ENCODE assay signal across 11 cellular contexts in the genomic region with DNA sequence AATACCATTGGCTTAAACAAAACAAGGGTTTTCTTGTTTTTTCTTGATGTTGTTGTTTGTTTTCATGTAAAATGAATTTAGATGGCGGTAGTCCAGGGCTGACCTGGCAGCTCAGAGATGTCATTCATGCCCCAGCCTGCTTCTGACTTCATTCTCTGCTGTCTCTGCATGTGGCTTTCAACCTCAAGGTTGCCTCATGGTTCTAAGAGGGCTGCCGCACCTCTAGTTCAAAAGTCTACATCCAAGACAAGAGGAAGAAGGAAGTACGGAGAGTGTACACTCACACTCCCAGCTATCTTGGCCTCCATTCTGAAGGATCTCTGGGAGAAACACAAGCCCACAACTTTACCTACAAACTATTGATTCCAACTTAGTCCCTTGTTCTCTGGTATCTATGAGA. TPM values are rescaled to one million over a fixed set of nuclear protein-coding genes. Genes with fewer than 3 reads are reported as not detected.
DNase-seq lines count a peak whose midpoint lies in the region; ATAC-seq and TF ChIP-seq lines count a peak whose summit lies in the region.
"Had no signal": no experiment of that assay in that cellular context is flagged by ENCODE, and none has a peak within 500 bp of the region (broad histone marks: within the 10 kb centered on the region; RNA-seq: fewer than 3 reads in every experiment).

No MANE protein-coding gene starts in this region.

- peaks cover under 1% of the 10 kb centered on the region for H3K36me3 ChIP-seq in brain microvascular endothelial cell (replicated peaks)

- in situ Hi-C loops in brain microvascular endothelial cell (cut with HindIII; ENCODE audit: low pct_ligation_motif_present, low sequenced_read_pairs) = no loop called here

- DNase-seq in activated CD4-positive, alpha-beta T cell treated with anti-CD3 and anti-CD28 coated beads for 36 hours = peak; percentile 15
- no peak for DNase-seq in activated CD4-positive, alpha-beta T cell treated with anti-CD3 and anti-CD28 coated beads for 4 hours
- DNase-seq in activated CD4-positive, alpha-beta memory T cell treated with anti-CD3 and anti-CD28 coated beads, Interleukin-2, amount 10 ng/mL, durations not matched to agents 7 days and 5 days = no peak
- DNase-seq in foreskin keratinocyte = peak; percentile 72 to 80
- no peak for DNase-seq in stimulated activated naive CD8-positive, alpha-beta T cell treated with anti-CD3 and anti-CD28 coated beads, Interleukin-15, amount 100 ng/mL, for 72 hours
- no peak for DNase-seq in brain microvascular endothelial cell
- DNase-seq in NCI-H187 treated with DMSO at 0.1 percent for 48 hours (lab: John Stamatoyannopoulos, UW) = no peak
- DNase-seq: foreskin fibroblast, NCI-H1092 had no signal

- POLR2A ChIA-PET in activated CD4-positive, alpha-beta T cell treated with anti-CD3 and anti-CD28 coated beads for 36 hours (lab: Charles Lee) = interaction anchor here (0.6 kb wide), 1 partner anchor 315 kb away, joined by 14 read pairs; a partner anchor contains a TSS
- POLR2A ChIA-PET in activated CD4-positive, alpha-beta memory T cell treated with anti-CD3 and anti-CD28 coated beads, Interleukin-2, amount 10 ng/mL, durations not matched to agents 7 days and 5 days (lab: Charles Lee) = interaction anchor here (1.3 to 3.0 kb wide), 3 partner anchors 16 to 99 kb away, joined by 3 to 20 read pairs (median 4); partner anchors contain the start of gene HMGN4

- TF ChIP-seq CTCF in foreskin keratinocyte (conservative IDR thresholded peaks at IDR 0.05) (no peak), brain microvascular endothelial cell (IDR thresholded peaks at IDR 0.05; ENCODE audit: low read depth, low read length, missing control alignments) (no peak)

- H3K27ac Mint-ChIP-seq in activated CD4-positive, alpha-beta T cell treated with anti-CD3 and anti-CD28 coated beads for 36 hours = peak overlapping the region; percentile 98
- peak overlapping the region; percentile 86 for H3K27ac Mint-ChIP-seq in activated CD4-positive, alpha-beta memory T cell treated with anti-CD3 and anti-CD28 coated beads, Interleukin-2, amount 10 ng/mL, durations not matched to agents 7 days and 5 days
- H3K27ac Mint-ChIP-seq in stimulated activated naive CD8-positive, alpha-beta T cell treated with anti-CD3 and anti-CD28 coated beads, Interleukin-15, amount 100 ng/mL, for 72 hours = peak overlapping the region in 1 of 2 donors; percentile 97

- peaks cover 7% of the 10 kb centered on the region for H3K4me1 ChIP-seq in foreskin keratinocyte

- H3K27ac ChIP-seq in foreskin keratinocyte (no peak overlapping the region), brain microvascular endothelial cell (no peak overlapping the region)

- peaks cover 5% of the 10 kb centered on the region for H3K9me3 Mint-ChIP-seq in activated CD4-positive, alpha-beta T cell treated with anti-CD3 and anti-CD28 coated beads for 36 hours (ENCODE audit: low read depth)
- peaks cover 9% of the 10 kb centered on the region for H3K9me3 Mint-ChIP-seq in activated CD4-positive, alpha-beta memory T cell treated with anti-CD3 and anti-CD28 coated beads, Interleukin-2, amount 10 ng/mL, durations not matched to agents 7 days and 5 days
- H3K9me3 Mint-ChIP-seq in stimulated activated naive CD8-positive, alpha-beta T cell treated with anti-CD3 and anti-CD28 coated beads, Interleukin-15, amount 100 ng/mL, for 72 hours = peaks cover 6 to 7% of the 10 kb centered on the region in 2 donors

- ATAC-seq in activated CD4-positive, alpha-beta T cell treated with anti-CD3 and anti-CD28 coated beads for 36 hours = no peak
- ATAC-seq in foreskin keratinocyte (peak; percentile 53), HG03175 (IDR thresholded peaks at IDR 0.05; ENCODE audit: unreplicated experiment) (no peak)
- ATAC-seq in stimulated activated naive CD8-positive, alpha-beta T cell treated with anti-CD3 and anti-CD28 coated beads, Interleukin-15, amount 100 ng/mL, for 72 hours = no peak
- ATAC-seq: activated CD4-positive, CD25-positive, alpha-beta regulatory T cell treated with anti-CD3 and anti-CD28 coated beads, Interleukin-2, amount 50 U/mL, for 24 hours had no signal

- no peaks in the 10 kb centered on the region for H3K27me3 ChIP-seq in foreskin keratinocyte
- H3K27me3 ChIP-seq in brain microvascular endothelial cell (replicated peaks) = no peaks in the 10 kb centered on the region

- no peak overlapping the region for H3K4me3 ChIP-seq in brain microvascular endothelial cell (ENCODE audit: low read depth, low read length)

- H3K4me3 Mint-ChIP-seq in activated CD4-positive, alpha-beta T cell treated with anti-CD3 and anti-CD28 coated beads for 36 hours = peak overlapping the region; percentile 96
- H3K4me3 Mint-ChIP-seq in activated CD4-positive, alpha-beta memory T cell treated with anti-CD3 and anti-CD28 coated beads, Interleukin-2, amount 10 ng/mL, durations not matched to agents 7 days and 5 days = peak overlapping the region; percentile 97
- H3K4me3 Mint-ChIP-seq in stimulated activated naive CD8-positive, alpha-beta T cell treated with anti-CD3 and anti-CD28 coated beads, Interleukin-15, amount 100 ng/mL, for 72 hours = peak overlapping the region; percentile 89 to 98

- peaks cover 35% of the 10 kb centered on the region for H3K4me1 Mint-ChIP-seq in activated CD4-positive, alpha-beta T cell treated with anti-CD3 and anti-CD28 coated beads for 36 hours
- H3K4me1 Mint-ChIP-seq in activated CD4-positive, alpha-beta memory T cell treated with anti-CD3 and anti-CD28 coated beads, Interleukin-2, amount 10 ng/mL, durations not matched to agents 7 days and 5 days = peaks cover 34% of the 10 kb centered on the region
- H3K4me1 Mint-ChIP-seq in stimulated activated naive CD8-positive, alpha-beta T cell treated with anti-CD3 and anti-CD28 coated beads, Interleukin-15, amount 100 ng/mL, for 72 hours = peaks cover 33% of the 10 kb centered on the region

- CTCF ChIA-PET in activated CD4-positive, alpha-beta T cell treated with anti-CD3 and anti-CD28 coated beads for 36 hours (lab: Charles Lee) = no interaction called here
- CTCF ChIA-PET in activated CD4-positive, alpha-beta memory T cell treated with anti-CD3 and anti-CD28 coated beads, Interleukin-2, amount 10 ng/mL, durations not matched to agents 7 days and 5 days (lab: Charles Lee) = interaction anchor here (1.1 kb wide), 1 partner anchor 156 kb away, joined by 3 read pairs; no protein-coding TSS in a partner anchor

- peaks cover 5% of the 10 kb centered on the region for H3K36me3 Mint-ChIP-seq in activated CD4-positive, alpha-beta T cell treated with anti-CD3 and anti-CD28 coated beads for 36 hours (ENCODE audit: low read depth)
- H3K36me3 Mint-ChIP-seq in activated CD4-positive, alpha-beta memory T cell treated with anti-CD3 and anti-CD28 coated beads, Interleukin-2, amount 10 ng/mL, durations not matched to agents 7 days and 5 days (ENCODE audit: low read depth) = peaks cover 32% of the 10 kb centered on the region

- no peaks in the 10 kb centered on the region for H3K27me3 Mint-ChIP-seq in activated CD4-positive, alpha-beta T cell treated with anti-CD3 and anti-CD28 coated beads for 36 hours
- no peaks in the 10 kb centered on the region for H3K27me3 Mint-ChIP-seq in activated CD4-positive, alpha-beta memory T cell treated with anti-CD3 and anti-CD28 coated beads, Interleukin-2, amount 10 ng/mL, durations not matched to agents 7 days and 5 days
- H3K27me3 Mint-ChIP-seq in stimulated activated naive CD8-positive, alpha-beta T cell treated with anti-CD3 and anti-CD28 coated beads, Interleukin-15, amount 100 ng/mL, for 72 hours = no peaks in the 10 kb centered on the region

- intact Hi-C loops in activated CD4-positive, alpha-beta T cell treated with anti-CD3 and anti-CD28 coated beads for 36 hours (cut with DNase I, micrococcal nuclease) = loop anchor here in 1 of 2 experiments (1.0 kb wide), 1 partner anchor 18 kb away; no protein-coding TSS in a partner anchor

RNA-seq across cellular contexts. Expression of gene BTN3A3, which starts 1.2 kb away (rescaled TPM):
- 10 to 100 TPM; 33.3 to 34.1 TPM for total RNA-seq in activated CD4-positive, alpha-beta T cell treated with anti-CD3 and anti-CD28 coated beads for 36 hours
- total RNA-seq in activated CD4-positive, alpha-beta memory T cell treated with anti-CD3 and anti-CD28 coated beads, Interleukin-2, amount 10 ng/mL, durations not matched to agents 7 days and 5 days = 10 to 100 TPM; 63.5 to 63.6 TPM
- 5.0 and 5.1 TPM in 2 replicates for total RNA-seq in foreskin keratinocyte
- 2.6 and 2.7 TPM in 2 replicates for polyA plus RNA-seq in foreskin keratinocyte

RNA-seq across cellular contexts. Expression of gene BTN2A1, which starts 18.6 kb away (rescaled TPM):
- 10 to 100 TPM; 17.3 to 17.5 TPM for total RNA-seq in activated CD4-positive, alpha-beta T cell treated with anti-CD3 and anti-CD28 coated beads for 36 hours
- total RNA-seq in activated CD4-positive, alpha-beta memory T cell treated with anti-CD3 and anti-CD28 coated beads, Interleukin-2, amount 10 ng/mL, durations not matched to agents 7 days and 5 days = 10 to 100 TPM; 28.2 to 31.0 TPM
- total RNA-seq in foreskin keratinocyte = 9.9 and 10.0 TPM in 2 replicates
- 5.9 and 6.4 TPM in 2 replicates for polyA plus RNA-seq in foreskin keratinocyte

RNA-seq across cellular contexts. Expression of gene BTN3A1, which starts 37.1 kb away (rescaled TPM):
- total RNA-seq in activated CD4-positive, alpha-beta T cell treated with anti-CD3 and anti-CD28 coated beads for 36 hours = 10 to 100 TPM; 31.4 to 33.2 TPM
- 100 to 1,000 TPM; 100 to 103 TPM for total RNA-seq in activated CD4-positive, alpha-beta memory T cell treated with anti-CD3 and anti-CD28 coated beads, Interleukin-2, amount 10 ng/mL, durations not matched to agents 7 days and 5 days
- total RNA-seq in foreskin keratinocyte = 9.5 and 12.2 TPM in 2 replicates
- 4.4 and 5.2 TPM in 2 replicates for polyA plus RNA-seq in foreskin keratinocyte

RNA-seq across cellular contexts. Expression of gene BTN2A2, which starts 56.2 kb away (rescaled TPM):
- total RNA-seq in activated CD4-positive, alpha-beta T cell treated with anti-CD3 and anti-CD28 coated beads for 36 hours = 10 to 100 TPM; 13.6 to 14.7 TPM
- total RNA-seq in activated CD4-positive, alpha-beta memory T cell treated with anti-CD3 and anti-CD28 coated beads, Interleukin-2, amount 10 ng/mL, durations not matched to agents 7 days and 5 days = 10 to 100 TPM; 23.4 to 25.7 TPM
- 6.6 and 9.9 TPM in 2 replicates for total RNA-seq in foreskin keratinocyte
- 3.7 and 5.1 TPM in 2 replicates for polyA plus RNA-seq in foreskin keratinocyte

Comparison
In these comparisons a context has a peak if more than half of its experiments do, and no peak if none do; other contexts are left out.
1. DNase-seq: peak in activated CD4-positive, alpha-beta T cell treated with anti-CD3 and anti-CD28 coated beads for 36 hours (single experiment) and foreskin keratinocyte (2 of 2); none in activated CD4-positive, alpha-beta T cell treated with anti-CD3 and anti-CD28 coated beads for 4 hours (0 of 2), activated CD4-positive, alpha-beta memory T cell treated with anti-CD3 and anti-CD28 coated beads, Interleukin-2, amount 10 ng/mL, durations not matched to agents 7 days and 5 days (single experiment), stimulated activated naive CD8-positive, alpha-beta T cell treated with anti-CD3 and anti-CD28 coated beads, Interleukin-15, amount 100 ng/mL, for 72 hours (0 of 2), brain microvascular endothelial cell (single experiment) and NCI-H187 treated with DMSO at 0.1 percent for 48 hours (single experiment).
2. Peak in every context shown above with its lines, with median percentiles within 50 percentile points of each other: H3K4me3 Mint-ChIP-seq.